Comparison of ENCODE assay signal across 18 cellular contexts in genomic region chr17:80425835-80426426, GRCh38. TPM values are rescaled to one million over a fixed set of nuclear protein-coding genes. Genes with fewer than 3 reads are reported as not detected.
"Had no signal": no experiment of that assay in that cellular context is flagged by ENCODE, and none has a peak within 500 bp of the region (broad histone marks: within the 10 kb centered on the region; RNA-seq: fewer than 3 reads in every experiment).

No MANE protein-coding gene starts in this region.

- H3K36me3 ChIP-seq: right atrium auricular region, upper lobe of right lung had no signal

- H3K4me3 ChIP-seq: lower lobe of right lung, right atrium auricular region, stomach, testis, upper lobe of right lung had no signal

- H3K27ac Mint-ChIP-seq: activated CD4-positive, alpha-beta T cell treated with anti-CD3 and anti-CD28 coated beads, Interleukin-2, amount 10 ng/mL, durations not matched to agents 7 days and 5 days; activated naive CD8-positive, alpha-beta T cell treated with anti-CD3 and anti-CD28 coated beads, Interleukin-2, amount 10 ng/mL, durations not matched to agents 7 days and 5 days; brain; T-helper 2 cell treated with Interferon-gamma antibody and Interleukin-4, amounts not matched to agents 5 μg/mL and 100 μg/mL, for 36 hours had no signal

- H3K27me3 Mint-ChIP-seq: activated CD4-positive, alpha-beta T cell treated with anti-CD3 and anti-CD28 coated beads, Interleukin-2, amount 10 ng/mL, durations not matched to agents 7 days and 5 days; activated naive CD8-positive, alpha-beta T cell treated with anti-CD3 and anti-CD28 coated beads, Interleukin-2, amount 10 ng/mL, durations not matched to agents 7 days and 5 days; brain had no signal

- FAIRE-seq: endothelial cell of umbilical vein, small intestine had no signal

- H3K27ac ChIP-seq: lower lobe of right lung, right atrium auricular region, stomach, testis, upper lobe of right lung had no signal

- H3K4me1 ChIP-seq: testis had no signal

- H3K9me3 Mint-ChIP-seq: activated CD4-positive, alpha-beta T cell treated with anti-CD3 and anti-CD28 coated beads, Interleukin-2, amount 10 ng/mL, durations not matched to agents 7 days and 5 days; activated naive CD8-positive, alpha-beta T cell treated with anti-CD3 and anti-CD28 coated beads, Interleukin-2, amount 10 ng/mL, durations not matched to agents 7 days and 5 days; brain; T-helper 2 cell treated with Interferon-gamma antibody and Interleukin-4, amounts not matched to agents 5 μg/mL and 100 μg/mL, for 36 hours had no signal

- H3K4me3 Mint-ChIP-seq: activated CD4-positive, alpha-beta T cell treated with anti-CD3 and anti-CD28 coated beads, Interleukin-2, amount 10 ng/mL, durations not matched to agents 7 days and 5 days; activated naive CD8-positive, alpha-beta T cell treated with anti-CD3 and anti-CD28 coated beads, Interleukin-2, amount 10 ng/mL, durations not matched to agents 7 days and 5 days; brain; T-helper 2 cell treated with Interferon-gamma antibody and Interleukin-4, amounts not matched to agents 5 μg/mL and 100 μg/mL, for 36 hours had no signal

- H3K36me3 Mint-ChIP-seq: activated naive CD8-positive, alpha-beta T cell treated with anti-CD3 and anti-CD28 coated beads, Interleukin-2, amount 10 ng/mL, durations not matched to agents 7 days and 5 days; brain had no signal

- H3K9me3 ChIP-seq: lower lobe of right lung, right atrium auricular region, stomach, testis, upper lobe of right lung had no signal

- DNase-seq: activated CD4-positive, alpha-beta T cell treated with anti-CD3 and anti-CD28 coated beads, Interleukin-2, amount 10 ng/mL, durations not matched to agents 7 days and 5 days; activated CD8-positive, alpha-beta memory T cell treated with anti-CD3 and anti-CD28 coated beads, Interleukin-2, amount 50 U/mL, for 48 hours; activated naive CD4-positive, alpha-beta T cell; activated naive CD8-positive, alpha-beta T cell treated with anti-CD3 and anti-CD28 coated beads, Interleukin-2, amount 10 ng/mL, durations not matched to agents 7 days and 5 days; central memory CD4-positive, alpha-beta T cell; cortex of kidney; effector CD4-positive, alpha-beta T cell; foreskin fibroblast; hippocampal formation; small intestine; stomach; testis; upper lobe of right lung had no signal

- H3K27me3 ChIP-seq: right atrium auricular region, stomach, testis, upper lobe of right lung had no signal

RNA-seq across cellular contexts. Expression of gene NPTX1, which starts 50.5 kb away (rescaled TPM):
- total RNA-seq: endothelial cell of umbilical vein, right atrium auricular region had no signal
